24 cellular contexts compared by ENCODE assay signal in genomic region chr18:73913505-73913904, GRCh38.
"Had no signal": no experiment of that assay in that cellular context is flagged by ENCODE, and none has a peak within 500 bp of the region (broad histone marks: within the 10 kb centered on the region; RNA-seq: fewer than 3 reads in every experiment).

No MANE protein-coding gene starts in this region.

- H3K9me3 ChIP-seq: stomach, suprapubic skin, testis, thoracic aorta, thyroid gland, tibial artery, tibial nerve, transverse colon, upper lobe of left lung, upper lobe of right lung, uterus, vagina had no signal

- H3K27me3 ChIP-seq: stomach, suprapubic skin, testis, thyroid gland, tibial artery, tibial nerve, transverse colon, upper lobe of left lung, upper lobe of right lung, uterus, vagina had no signal

- H3K4me3 ChIP-seq: stomach, suprapubic skin, testis, thoracic aorta, thyroid gland, tibial artery, tibial nerve, transverse colon, upper lobe of left lung, upper lobe of right lung, uterus, vagina had no signal

- H3K4me1 ChIP-seq: stomach, suprapubic skin, testis, thyroid gland, tibial artery, tibial nerve, transverse colon, upper lobe of left lung, upper lobe of right lung, uterus, vagina had no signal

- H3K36me3 ChIP-seq: stomach, suprapubic skin, thoracic aorta, thyroid gland, tibial artery, tibial nerve, transverse colon, upper lobe of left lung, upper lobe of right lung, uterus, vagina had no signal

- H3K27ac ChIP-seq: stomach, suprapubic skin, testis, thoracic aorta, thyroid gland, tibial artery, tibial nerve, transverse colon, upper lobe of left lung, upper lobe of right lung, uterus, vagina had no signal

- DNase-seq: stimulated activated CD4-positive, alpha-beta T cell treated with anti-CD3 and anti-CD28 coated beads, Interleukin-2, amount 100 ng/mL, for 48 hours; stimulated activated CD4-positive, alpha-beta T cell treated with anti-CD3 and anti-CD28 coated beads, Interleukin-4, amount 100 ng/mL, for 1 hour; stimulated activated CD4-positive, alpha-beta T cell treated with anti-CD3 and anti-CD28 coated beads, Interleukin-4, amount 100 ng/mL, for 24 hours; stimulated activated CD4-positive, alpha-beta T cell treated with anti-CD3 and anti-CD28 coated beads, Interleukin-4, amount 100 ng/mL, for 4 hours; stimulated activated CD8-positive, alpha-beta memory T cell treated with anti-CD3 and anti-CD28 coated beads, Interleukin-4, amount 100 ng/mL, for 48 hours; stimulated activated naive B cell treated with anti-CD40 and anti-IgM and Interleukin-4, amounts not matched to agents 10 μg/mL and 1 μg/mL and 100 μg/mL, for 72 hours; stimulated activated naive CD4-positive, alpha-beta T cell; stimulated activated naive CD4-positive, alpha-beta T cell treated with Interleukin-2 at 50 U/mL for 16 hours; stimulated activated naive CD8-positive, alpha-beta T cell treated with anti-CD3 and anti-CD28 coated beads, Interleukin-15, amount 100 ng/mL, for 72 hours; stimulated activated naive CD8-positive, alpha-beta T cell treated with anti-CD3 and anti-CD28 coated beads, Interleukin-15, Interleukin-2, amounts not matched to agents 100 U/mL and 50 U/mL, for 24 hours; stomach; substantia nigra; testis; thyroid gland; tibial artery; transverse colon; trophoblast cell; upper lobe of left lung; upper lobe of right lung; uterus had no signal
